In the genomic region with DNA sequence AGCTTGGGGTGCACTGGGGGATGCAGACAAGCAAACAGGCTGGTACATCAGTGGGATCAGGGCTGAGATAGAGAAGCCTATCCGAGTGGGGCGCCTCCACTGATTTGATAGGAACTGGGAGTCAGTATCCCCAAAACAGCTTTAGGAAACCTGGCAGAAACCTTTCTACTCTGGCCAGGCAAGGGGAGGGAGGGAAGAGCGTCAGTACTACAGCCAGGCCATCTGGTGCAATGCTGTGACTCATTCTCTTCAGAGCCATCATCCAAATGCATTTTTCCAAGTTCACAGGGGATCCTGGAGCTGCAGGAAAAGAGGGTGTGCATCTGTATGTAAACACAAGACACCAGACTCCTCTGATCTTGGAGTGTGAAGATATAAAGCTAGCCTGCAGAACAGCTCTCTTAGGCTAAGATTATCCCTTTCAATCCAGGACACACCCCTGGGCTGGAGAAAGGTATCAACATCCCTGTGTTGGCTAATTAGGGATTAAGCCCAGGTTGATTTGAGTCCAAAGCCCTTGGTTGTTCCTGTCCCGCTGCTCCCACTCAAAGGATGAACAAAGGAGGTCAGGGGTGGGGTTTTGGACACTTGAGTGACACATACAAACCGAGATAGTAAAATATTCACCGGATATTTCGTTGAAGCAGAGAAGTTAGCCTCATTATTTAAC, we compare ENCODE assay signal across 8 cellular contexts. TPM values are rescaled to one million over a fixed set of nuclear protein-coding genes. Genes with fewer than 3 reads are reported as not detected.
DNase-seq lines count a peak whose midpoint lies in the region; ATAC-seq and TF ChIP-seq lines count a peak whose summit lies in the region.

No MANE protein-coding gene starts in this region.

- DNase-seq in GM04504 (ENCODE audit: low read depth) (peak; percentile 78), adipocyte (ENCODE audit: low read depth) (peak; percentile 83), foreskin keratinocyte (peak in 1 of 2 donors; percentile 38), smooth muscle cell of the brain vasculature (ENCODE audit: low read depth, low spot score) (peak; percentile 60), pons (ENCODE audit: low spot score) (no peak), iPS-NIHi7 (ENCODE audit: extremely low spot score) (no peak), Ammon's horn (ENCODE audit: low spot score) (no peak)
- no peak for DNase-seq in stimulated activated CD4-positive, alpha-beta T cell treated with anti-CD3 and anti-CD28 coated beads, Interleukin-4, amount 100 ng/mL, for 24 hours

- no peak overlapping the region for H3K27ac ChIP-seq in foreskin keratinocyte

- H3K36me3 ChIP-seq in adipocyte (ENCODE audit: control insufficient read depth, insufficient read depth, low read length, severe bottlenecking) = peaks cover 17% of the 10 kb centered on the region

- H3K4me1 ChIP-seq in adipocyte (ENCODE audit: control insufficient read depth, insufficient read depth, low read length) (peaks cover 59% of the 10 kb centered on the region), foreskin keratinocyte (no peaks in the 10 kb centered on the region)

- H3K9me3 ChIP-seq in adipocyte (ENCODE audit: control insufficient read depth, low read length) = no peaks in the 10 kb centered on the region

- H3K9ac ChIP-seq in adipocyte (ENCODE audit: low read length) = peak overlapping the region; percentile 65

- no peaks in the 10 kb centered on the region for H3K27me3 ChIP-seq in adipocyte (replicated peaks; ENCODE audit: control insufficient read depth, insufficient read depth, low read length)
- no peaks in the 10 kb centered on the region for H3K27me3 ChIP-seq in foreskin keratinocyte

- no peak for TF ChIP-seq CTCF in foreskin keratinocyte (conservative IDR thresholded peaks at IDR 0.05)

- H3K4me3 ChIP-seq in adipocyte (ENCODE audit: low read length) = no peak overlapping the region

- ATAC-seq in foreskin keratinocyte = peak; percentile 52

RNA-seq across cellular contexts. Expression of a gene that starts 9.3 kb away (rescaled TPM):
- total RNA-seq in foreskin keratinocyte = not detected in 2 replicates
- polyA plus RNA-seq in foreskin keratinocyte = not detected in 2 replicates

Comparison
In these comparisons a context has a peak if more than half of its experiments do, and no peak if none do; other contexts are left out.
1. DNase-seq: peak in GM04504 (single experiment), adipocyte (single experiment) and smooth muscle cell of the brain vasculature (single experiment); none in pons (single experiment), iPS-NIHi7 (single experiment), Ammon's horn (single experiment) and stimulated activated CD4-positive, alpha-beta T cell treated with anti-CD3 and anti-CD28 coated beads, Interleukin-4, amount 100 ng/mL, for 24 hours (single experiment).